In genomic region chrX:10103023-10103422, GRCh38 we compare ENCODE assay signal across 13 cellular contexts. TPM values are rescaled to one million over a fixed set of nuclear protein-coding genes. Genes with fewer than 3 reads are reported as not detected.
DNase-seq lines count a peak whose midpoint lies in the region; ATAC-seq, FAIRE-seq and TF ChIP-seq lines count a peak whose summit lies in the region.
"Had no signal": no experiment of that assay in that cellular context is flagged by ENCODE, and none has a peak within 500 bp of the region (broad histone marks: within the 10 kb centered on the region; RNA-seq: fewer than 3 reads in every experiment).

No MANE protein-coding gene starts in this region.

- dilution Hi-C loops in mammary epithelial cell (cut with HindIII; ENCODE audit: low sequenced_read_pairs): no loop called here

- H3K36me3 Mint-ChIP-seq in MCF 10A (ENCODE audit: insufficient read depth, unreplicated experiment) (peaks cover 12% of the 10 kb centered on the region), astrocyte (ENCODE audit: low read depth, unreplicated experiment) (peaks cover 17% of the 10 kb centered on the region)

- H4K20me1 ChIP-seq in mammary epithelial cell (ENCODE audit: insufficient read depth, low read length): no peaks in the 10 kb centered on the region
- no peaks in the 10 kb centered on the region for H4K20me1 ChIP-seq in astrocyte (ENCODE audit: insufficient read depth, low read length)

- H3K4me1 ChIP-seq in mammary epithelial cell (ENCODE audit: insufficient read depth, low read length): no peaks in the 10 kb centered on the region
- H3K4me1 ChIP-seq in astrocyte (ENCODE audit: insufficient read depth, low read length): no peaks in the 10 kb centered on the region
- H3K4me1 ChIP-seq in gastroesophageal sphincter: peaks cover 2 to 73% (median 3%) of the 10 kb centered on the region in 3 donors
- peaks cover 0 to 52% (median 15%) of the 10 kb centered on the region in 4 donors for H3K4me1 ChIP-seq in tibial artery

- CTCF ChIA-PET in MCF 10A (lab: Yijun Ruan, JAX): interaction anchor here (1.9 to 3.6 kb wide), 2 partner anchors 15 to 17 kb away, joined by 6 to 9 read pairs; no protein-coding TSS in a partner anchor
- CTCF ChIA-PET in mammary epithelial cell (lab: Charles Lee; ENCODE audit: low non-redundant PET): no interaction called here

- peak; percentile 53 for DNase-seq in MCF 10A (ENCODE audit: unreplicated experiment)
- DNase-seq in mammary epithelial cell: no peak
- DNase-seq in astrocyte (ENCODE audit: low read depth): peak; percentile 60
- no peak for DNase-seq in tibial artery
- DNase-seq in inferior parietal cortex (ENCODE audit: extremely low spot score): no peak
- DNase-seq: activated naive CD4-positive, alpha-beta T cell treated with anti-CD3 and anti-CD28 coated beads, Interleukin-2, amount 50 U/mL, for 16 hours; NCI-H1092; occipital lobe; PC-3; substantia nigra had no signal

- H3K36me3 ChIP-seq in mammary epithelial cell (ENCODE audit: insufficient read depth, low read length) (no peaks in the 10 kb centered on the region), astrocyte (ENCODE audit: insufficient read depth, low read length) (no peaks in the 10 kb centered on the region), gastroesophageal sphincter (peaks cover 0 to 10% of the 10 kb centered on the region in 2 donors), tibial artery (peaks cover 0 to 8% (median 5%) of the 10 kb centered on the region in 3 donors)

- H3K27ac Mint-ChIP-seq in MCF 10A (ENCODE audit: low read depth, unreplicated experiment): no peak overlapping the region
- no peak overlapping the region for H3K27ac Mint-ChIP-seq in astrocyte (ENCODE audit: unreplicated experiment)

- peak; percentile 32 for FAIRE-seq in astrocyte (lab: Jason Lieb, UNC)

- H3K27me3 Mint-ChIP-seq in MCF 10A (ENCODE audit: insufficient read depth, unreplicated experiment) (no peaks in the 10 kb centered on the region), astrocyte (ENCODE audit: low read depth, unreplicated experiment) (no peaks in the 10 kb centered on the region)

- H3K9me3 ChIP-seq in mammary epithelial cell (replicated peaks; ENCODE audit: insufficient read depth, low read length) (peaks cover 5% of the 10 kb centered on the region), astrocyte (ENCODE audit: insufficient read depth, low read depth, low read length) (no peaks in the 10 kb centered on the region), gastroesophageal sphincter (no peaks in the 10 kb centered on the region), tibial artery (no peaks in the 10 kb centered on the region)

- TF ChIP-seq EP300 in gastroesophageal sphincter (IDR thresholded peaks at IDR 0.05): no peak

- TF ChIP-seq CTCF in MCF 10A (IDR thresholded peaks at IDR 0.05; ENCODE audit: unreplicated experiment) (no peak), mammary epithelial cell (conservative IDR thresholded peaks at IDR 0.05 in 1 of 2, IDR thresholded peaks at IDR 0.05 in 1 of 2; ENCODE audit: extremely low read depth in 1 of 2, insufficient read depth in 1 of 2, low read depth in 1 of 2, low read length in 2 of 2) (no peak), astrocyte (IDR thresholded peaks at IDR 0.05; ENCODE audit: insufficient read depth, low read depth, low read length) (no peak), gastroesophageal sphincter (IDR thresholded peaks at IDR 0.05) (no peak), tibial artery (IDR thresholded peaks at IDR 0.05) (no peak)

- WGBS in mammary epithelial cell (ENCODE audit: low coverage, missing lambda C conversion rate): 81% methylated on average over 8 of the region's 8 CpGs
- WGBS in gastroesophageal sphincter (ENCODE audit: low coverage in 1 of 2), 2 donors: 90% methylated on average over 2 of the region's 8 CpGs; no CpG with 5 or more reads in 1 of the 2 donors

- H3K4me3 Mint-ChIP-seq in MCF 10A (ENCODE audit: unreplicated experiment): no peak overlapping the region
- no peak overlapping the region for H3K4me3 Mint-ChIP-seq in astrocyte (ENCODE audit: unreplicated experiment)

- H3K27ac ChIP-seq in mammary epithelial cell (ENCODE audit: insufficient read depth, low read depth, low read length) (no peak overlapping the region), astrocyte (ENCODE audit: low read depth, low read length) (peak overlapping the region; percentile 25), gastroesophageal sphincter (peak overlapping the region in 3 of 4 donors; percentile 41 to 81 (median 76)), tibial artery (peak overlapping the region; percentile 33 to 80)

- H3K79me2 ChIP-seq in mammary epithelial cell (ENCODE audit: insufficient read depth, low read length) (no peaks in the 10 kb centered on the region), astrocyte (ENCODE audit: insufficient read depth, low read length) (no peaks in the 10 kb centered on the region)

- intact Hi-C loops in MCF 10A (cut with micrococcal nuclease) (no loop called here), mammary epithelial cell (cut with micrococcal nuclease) (no loop called here), tibial artery (cut with DNase I; ENCODE audit: low total_unique reads) (loop anchor here (5.0 kb wide), 1 partner anchor 86 kb away; no protein-coding TSS in a partner anchor)

- in situ Hi-C loops in mammary epithelial cell (cut with MboI; ENCODE audit: low sequenced_read_pairs in 2 of 2): loop anchor here in 1 of 2 donors (10.0 to 25.0 kb wide), 2 partner anchors 98 to 216 kb away; no protein-coding TSS in a partner anchor

- H3K9ac ChIP-seq in mammary epithelial cell (ENCODE audit: insufficient read depth, low read length): no peak overlapping the region
- H3K9ac ChIP-seq in astrocyte (ENCODE audit: low read length): no peak overlapping the region

- H3K4me3 ChIP-seq in mammary epithelial cell (replicated peaks in 1 of 3; ENCODE audit: insufficient read depth in 1 of 3, low read depth in 2 of 3, low read length in 3 of 3) (no peak overlapping the region), astrocyte (ENCODE audit: insufficient read depth, low read depth, low read length) (no peak overlapping the region), gastroesophageal sphincter (no peak overlapping the region), tibial artery (no peak overlapping the region)

- no peaks in the 10 kb centered on the region for H3K9me3 Mint-ChIP-seq in MCF 10A (ENCODE audit: unreplicated experiment)
- no peaks in the 10 kb centered on the region for H3K9me3 Mint-ChIP-seq in astrocyte (ENCODE audit: unreplicated experiment)

- BruUV-seq in MCF 10A (replicated peaks; lab: Mats Ljungman, UMichigan) (no TSS peak), mammary epithelial cell (replicated peaks; lab: Mats Ljungman, UMichigan) (no TSS peak)

- POLR2A ChIA-PET in MCF 10A (lab: Yijun Ruan, JAX): interaction anchor here (0.8 kb wide), 1 partner anchor 20 kb away, joined by 3 read pairs; no protein-coding TSS in a partner anchor

- H3K4me2 ChIP-seq in mammary epithelial cell (ENCODE audit: insufficient read depth, low read depth, low read length): no peak overlapping the region
- no peak overlapping the region for H3K4me2 ChIP-seq in astrocyte (ENCODE audit: low read length)

- peaks cover 2% of the 10 kb centered on the region for H3K4me1 Mint-ChIP-seq in MCF 10A (ENCODE audit: insufficient read depth, unreplicated experiment)
- H3K4me1 Mint-ChIP-seq in astrocyte (ENCODE audit: low read depth, unreplicated experiment): no peaks in the 10 kb centered on the region

- ATAC-seq in gastroesophageal sphincter (no peak), GM18873 (IDR thresholded peaks at IDR 0.05; ENCODE audit: low FRiP score, unreplicated experiment) (no peak), HG03571 (IDR thresholded peaks at IDR 0.05; ENCODE audit: unreplicated experiment) (no peak)
- ATAC-seq: PC-3 had no signal

- H3K27me3 ChIP-seq in mammary epithelial cell (ENCODE audit: insufficient read depth, low read length) (no peaks in the 10 kb centered on the region), astrocyte (ENCODE audit: insufficient read depth, low read length) (no peaks in the 10 kb centered on the region), gastroesophageal sphincter (no peaks in the 10 kb centered on the region), tibial artery (no peaks in the 10 kb centered on the region)

- H2AFZ ChIP-seq in mammary epithelial cell (ENCODE audit: low read depth, low read length): no peak overlapping the region
- no peak overlapping the region for H2AFZ ChIP-seq in astrocyte (ENCODE audit: low read depth, low read length)

- no peak for TF ChIP-seq POLR2A in gastroesophageal sphincter (IDR thresholded peaks at IDR 0.05)

RNA-seq across cellular contexts. Expression of gene CLCN4, which starts 53.8 kb away (rescaled TPM):
- 7.3 and 9.3 TPM in 2 replicates for total RNA-seq in MCF 10A (2022)
- 1 to 10 TPM; 2.4 to 7.0 TPM for total RNA-seq in mammary epithelial cell
- 1.0 TPM for polyA plus RNA-seq in mammary epithelial cell
- polyA minus RNA-seq in mammary epithelial cell: 6.1 TPM
- total RNA-seq in astrocyte: 5.9 and 7.2 TPM in 2 replicates
- total RNA-seq in gastroesophageal sphincter: 1 to 10 TPM in 3 of 4 donors, under 1 TPM in 1; 0.16 to 2.3 (median 2.0) TPM

Comparison
In these comparisons a context has a peak if more than half of its experiments do, and no peak if none do; other contexts are left out.
1. DNase-seq: peak in MCF 10A (single experiment) and astrocyte (single experiment); none in mammary epithelial cell (single experiment), tibial artery (0 of 2) and inferior parietal cortex (single experiment).